In genomic region chr4:109559983-109560686, GRCh38 we compare ENCODE assay signal across 8 cellular contexts. TPM values are rescaled to one million over a fixed set of nuclear protein-coding genes. Genes with fewer than 3 reads are reported as not detected.
DNase-seq lines count a peak whose midpoint lies in the region; ATAC-seq and TF ChIP-seq lines count a peak whose summit lies in the region.

A gene with protein sequence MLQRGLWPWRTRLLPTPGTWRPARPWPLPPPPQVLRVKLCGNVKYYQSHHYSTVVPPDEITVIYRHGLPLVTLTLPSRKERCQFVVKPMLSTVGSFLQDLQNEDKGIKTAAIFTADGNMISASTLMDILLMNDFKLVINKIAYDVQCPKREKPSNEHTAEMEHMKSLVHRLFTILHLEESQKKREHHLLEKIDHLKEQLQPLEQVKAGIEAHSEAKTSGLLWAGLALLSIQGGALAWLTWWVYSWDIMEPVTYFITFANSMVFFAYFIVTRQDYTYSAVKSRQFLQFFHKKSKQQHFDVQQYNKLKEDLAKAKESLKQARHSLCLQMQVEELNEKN (plus strand): TSS chr4:109560246. CDS start chr4:109560338, 92 bp downstream.

- H3K27me3 Mint-ChIP-seq in neural progenitor cell (ENCODE audit: insufficient read depth, low read depth): peaks cover 5% of the 10 kb centered on the region

- peak; percentile 88 for ATAC-seq in GM21786 (IDR thresholded peaks at IDR 0.05; ENCODE audit: unreplicated experiment)
- ATAC-seq in RWPE2 (ENCODE audit: low read depth): peak; percentile 91

- H3K4me3 ChIP-seq in DOHH2 (ENCODE audit: low read length) (peak within 1 kb of the TSS; percentile 89), RWPE2 (ENCODE audit: severe bottlenecking) (peak within 1 kb of the TSS; percentile 62), foreskin fibroblast (ENCODE audit: low read depth in 1 of 2, low read length in 2 of 2) (peak within 1 kb of the TSS; percentile 61 to 66), neural progenitor cell (peak within 1 kb of the TSS; percentile 77), stomach smooth muscle (ENCODE audit: low read length in 2 of 2) (peak within 1 kb of the TSS; percentile 54 to 79)

- no peaks in the 10 kb centered on the region for H3K9me3 Mint-ChIP-seq in neural progenitor cell

- peak within 1 kb of the TSS; percentile 43 for H3K9ac ChIP-seq in neural progenitor cell
- H3K9ac ChIP-seq in stomach smooth muscle (ENCODE audit: low read length in 2 of 2): peak within 1 kb of the TSS; percentile 68 to 72

- peaks cover 8% of the 10 kb centered on the region for H3K36me3 Mint-ChIP-seq in neural progenitor cell

- H3K79me2 ChIP-seq in DOHH2 (ENCODE audit: control insufficient read depth, low read length) (peaks cover 57% of the 10 kb centered on the region), neural progenitor cell (ENCODE audit: low read depth) (peaks cover 15% of the 10 kb centered on the region)

- no peaks in the 10 kb centered on the region for H3K9me2 ChIP-seq in DOHH2 (replicated peaks; ENCODE audit: control insufficient read depth, low read length)

- H2AFZ ChIP-seq in neural progenitor cell (replicated peaks): peak within 1 kb of the TSS; percentile 93

- H3K9me3 ChIP-seq in DOHH2 (ENCODE audit: control insufficient read depth, insufficient read depth, low read length): peaks cover 9% of the 10 kb centered on the region; the same call in 1 of the 2 replicates
- H3K9me3 ChIP-seq in RWPE2 (ENCODE audit: severe bottlenecking): no peaks in the 10 kb centered on the region
- no peaks in the 10 kb centered on the region for H3K9me3 ChIP-seq in neural progenitor cell (ENCODE audit: low read depth)
- H3K9me3 ChIP-seq in stomach smooth muscle (ENCODE audit: control insufficient read depth in 2 of 2, low read length in 2 of 2): no peaks in the 10 kb centered on the region

- peaks cover 10% of the 10 kb centered on the region for H3F3A ChIP-seq in DOHH2 (ENCODE audit: control insufficient read depth, insufficient read depth)
- peaks cover 15% of the 10 kb centered on the region for H3F3A ChIP-seq in neural progenitor cell (ENCODE audit: low read depth)

- H3K36me3 ChIP-seq in DOHH2 (ENCODE audit: control insufficient read depth, low read length) (peaks cover 39% of the 10 kb centered on the region), RWPE2 (ENCODE audit: low read depth) (no peaks in the 10 kb centered on the region), neural progenitor cell (no peaks in the 10 kb centered on the region), stomach smooth muscle (ENCODE audit: control insufficient read depth in 2 of 2, insufficient read depth in 2 of 2, low read length in 2 of 2) (no peaks in the 10 kb centered on the region)

- H3K27ac ChIP-seq in DOHH2 (ENCODE audit: low read depth, low read length): peak within 1 kb of the TSS; percentile 96
- peak within 1 kb of the TSS; percentile 72 for H3K27ac ChIP-seq in RWPE2 (ENCODE audit: poor library complexity, severe bottlenecking)
- no peak within 1 kb of the TSS for H3K27ac ChIP-seq in neural progenitor cell
- peak within 1 kb of the TSS; percentile 60 for H3K27ac ChIP-seq in stomach smooth muscle (ENCODE audit: low read length)

- H3K4me1 Mint-ChIP-seq in neural progenitor cell: peaks cover 27% of the 10 kb centered on the region

- peak within 1 kb of the TSS; percentile 93 for H3K4me3 Mint-ChIP-seq in neural progenitor cell

- H3K27me3 ChIP-seq in DOHH2 (ENCODE audit: control insufficient read depth, low read length): no peaks in the 10 kb centered on the region
- no peaks in the 10 kb centered on the region for H3K27me3 ChIP-seq in RWPE2 (ENCODE audit: insufficient read depth, poor library complexity, severe bottlenecking)
- peaks cover 9% of the 10 kb centered on the region for H3K27me3 ChIP-seq in neural progenitor cell
- H3K27me3 ChIP-seq in stomach smooth muscle (ENCODE audit: control insufficient read depth in 1 of 2, insufficient read depth in 2 of 2, low read length in 2 of 2): no peaks in the 10 kb centered on the region

- H3K4me1 ChIP-seq in DOHH2 (ENCODE audit: control insufficient read depth, low read length) (peaks cover 57% of the 10 kb centered on the region), RWPE2 (ENCODE audit: insufficient read depth, poor library complexity, severe bottlenecking) (peaks cover 5% of the 10 kb centered on the region), neural progenitor cell (peaks cover 27% of the 10 kb centered on the region), stomach smooth muscle (ENCODE audit: control insufficient read depth, insufficient read depth, low read length) (peaks cover 10% of the 10 kb centered on the region)

- H3K4me2 ChIP-seq in DOHH2 (ENCODE audit: low read length): peak within 1 kb of the TSS; percentile 85
- peak within 1 kb of the TSS; percentile 88 for H3K4me2 ChIP-seq in neural progenitor cell

- TF ChIP-seq CTCF in DOHH2 (IDR thresholded peaks at IDR 0.05; ENCODE audit: low read depth, low read length, poor library complexity, severe bottlenecking): no peak
- TF ChIP-seq CTCF in RWPE2 (IDR thresholded peaks at IDR 0.05; ENCODE audit: poor library complexity, severe bottlenecking): no peak
- no peak for TF ChIP-seq CTCF in foreskin fibroblast (IDR thresholded peaks at IDR 0.05; ENCODE audit: low read depth, low read length)
- no peak for TF ChIP-seq CTCF in neural progenitor cell (IDR thresholded peaks at IDR 0.05)

- H4K20me1 ChIP-seq in DOHH2 (ENCODE audit: control insufficient read depth, insufficient read depth, low read depth, low read length) (peaks cover 7% of the 10 kb centered on the region; the same call in 1 of the 2 replicates), neural progenitor cell (ENCODE audit: low read depth) (no peaks in the 10 kb centered on the region)

- peak within 1 kb of the TSS; percentile 91 for H3K27ac Mint-ChIP-seq in neural progenitor cell

- DNase-seq in KG1 (lab: John Stamatoyannopoulos, UW): peak; percentile 45
- peak; percentile 87 for DNase-seq in RWPE2 (ENCODE audit: low spot score)
- DNase-seq in activated effector memory CD4-positive, alpha-beta T cell treated with Interleukin-2 at 50 U/mL for 16 hours: peak; percentile 90
- peak; percentile 92 to 97 for DNase-seq in foreskin fibroblast
- peak; percentile 93 for DNase-seq in neural progenitor cell (ENCODE audit: low spot score)

RNA-seq across cellular contexts. Expression of the gene that starts here (rescaled TPM):
- 30.5 and 44.9 TPM in 2 replicates for total RNA-seq in neural progenitor cell (ENCODE audit: low replicate concordance)
